25 cellular contexts compared by ENCODE assay signal in genomic region chr18:2909431-2910140, GRCh38.
A peak's percentile ranks its signal among the peaks of the same experiment; 100 is the strongest.
DNase-seq lines count a peak whose midpoint lies in the region; ATAC-seq, FAIRE-seq and TF ChIP-seq lines count a peak whose summit lies in the region.
"Had no signal": no experiment of that assay in that cellular context is flagged by ENCODE, and none has a peak within 500 bp of the region (broad histone marks: within the 10 kb centered on the region; RNA-seq: fewer than 3 reads in every experiment).

No MANE protein-coding gene starts in this region.

- TF ChIP-seq CTCF in endodermal cell (conservative IDR thresholded peaks at IDR 0.05) (no peak), D721Med (IDR thresholded peaks at IDR 0.05; ENCODE audit: insufficient read depth, missing control alignments) (no peak), kidney (IDR thresholded peaks at IDR 0.05; ENCODE audit: borderline replicate concordance, extremely low read depth, insufficient read depth) (no peak)

- DNase-seq in activated CD8-positive, alpha-beta memory T cell treated with anti-CD3 and anti-CD28 coated beads, Interleukin-2, amount 50 U/mL, for 48 hours: peak; percentile 51
- no peak for DNase-seq in activated CD8-positive, alpha-beta memory T cell treated with anti-CD3 and anti-CD28 coated beads, Interleukin-2, amount 10 ng/mL, durations not matched to agents 7 days and 5 days
- peak; percentile 33 for DNase-seq in D341Med (ENCODE audit: low spot score)
- DNase-seq in endodermal cell: peak; percentile 22
- peak; percentile 13 for DNase-seq in stimulated activated CD8-positive, alpha-beta memory T cell treated with anti-CD3 and anti-CD28 coated beads, Interleukin-4, amount 100 ng/mL, for 48 hours
- no peak for DNase-seq in D721Med (ENCODE audit: insufficient read length, low spot score)
- DNase-seq in kidney: no peak
- no peak for DNase-seq in hepatic stellate cell (ENCODE audit: low spot score)
- DNase-seq: activated naive CD4-positive, alpha-beta T cell; body of pancreas; colonic mucosa; EL; GOT3; NCI-H1105 treated with DMSO at 0.1 percent for 48 hours; NCI-H2171; NCI-H69; OCI-M1; psoas muscle; SHP77 treated with DMSO at 0.1 percent for 48 hours; small intestine; stimulated activated CD4-positive, alpha-beta T cell treated with anti-CD3 and anti-CD28 coated beads, Interleukin-4, amount 100 ng/mL, for 1 hour had no signal

- H3K4me3 Mint-ChIP-seq in activated CD8-positive, alpha-beta memory T cell treated with anti-CD3 and anti-CD28 coated beads, Interleukin-2, amount 10 ng/mL, durations not matched to agents 7 days and 5 days: no peak overlapping the region
- no peak overlapping the region for H3K4me3 Mint-ChIP-seq in endodermal cell
- H3K4me3 Mint-ChIP-seq: T-helper 1 cell treated with Interleukin-12 subunit alpha and Interleukin-12 subunit beta and Interleukin-4 antibody, amounts not matched to agents 30 μg/mL and 1 μg/mL, for 36 hours; WTC11 had no signal

- no peak overlapping the region for H3K27ac Mint-ChIP-seq in activated CD8-positive, alpha-beta memory T cell treated with anti-CD3 and anti-CD28 coated beads, Interleukin-2, amount 10 ng/mL, durations not matched to agents 7 days and 5 days
- no peak overlapping the region for H3K27ac Mint-ChIP-seq in endodermal cell
- H3K27ac Mint-ChIP-seq: T-helper 1 cell treated with Interleukin-12 subunit alpha and Interleukin-12 subunit beta and Interleukin-4 antibody, amounts not matched to agents 30 μg/mL and 1 μg/mL, for 36 hours; WTC11 had no signal

- H3K4me1 Mint-ChIP-seq in activated CD8-positive, alpha-beta memory T cell treated with anti-CD3 and anti-CD28 coated beads, Interleukin-2, amount 10 ng/mL, durations not matched to agents 7 days and 5 days: peaks cover 19% of the 10 kb centered on the region
- peaks cover 6% of the 10 kb centered on the region for H3K4me1 Mint-ChIP-seq in endodermal cell

- CTCF ChIA-PET in activated CD8-positive, alpha-beta memory T cell treated with anti-CD3 and anti-CD28 coated beads, Interleukin-2, amount 10 ng/mL, durations not matched to agents 7 days and 5 days (lab: Charles Lee): no interaction called here

- peaks cover 48% of the 10 kb centered on the region for H3K36me3 ChIP-seq in endodermal cell (ENCODE audit: control insufficient read depth, insufficient read depth, low read length)
- peaks cover 0 to 7% of the 10 kb centered on the region in 2 donors for H3K36me3 ChIP-seq in kidney (ENCODE audit: control insufficient read depth in 1 of 2, insufficient read depth in 2 of 2, low read length in 2 of 2)
- H3K36me3 ChIP-seq: colonic mucosa had no signal

- no peak overlapping the region for H3K9ac ChIP-seq in endodermal cell (ENCODE audit: extremely low read depth, low read length, poor library complexity, severe bottlenecking)
- no peak overlapping the region for H3K9ac ChIP-seq in kidney (ENCODE audit: low read length in 2 of 2)

- ATAC-seq in activated CD8-positive, alpha-beta memory T cell treated with anti-CD3 and anti-CD28 coated beads, Interleukin-2, amount 10 ng/mL, durations not matched to agents 7 days and 5 days: no peak
- ATAC-seq: body of pancreas, psoas muscle, WTC11 had no signal

- no peaks in the 10 kb centered on the region for H3K4me1 ChIP-seq in endodermal cell (ENCODE audit: control insufficient read depth, insufficient read depth, low read length)
- H3K4me1 ChIP-seq in kidney (ENCODE audit: control insufficient read depth in 1 of 2, insufficient read depth in 1 of 2, low read depth in 1 of 2, low read length in 2 of 2): peaks cover 0 to 2% of the 10 kb centered on the region in 2 donors
- H3K4me1 ChIP-seq: colonic mucosa, psoas muscle had no signal

- H3K9me3 Mint-ChIP-seq in activated CD8-positive, alpha-beta memory T cell treated with anti-CD3 and anti-CD28 coated beads, Interleukin-2, amount 10 ng/mL, durations not matched to agents 7 days and 5 days (ENCODE audit: low read depth): no peaks in the 10 kb centered on the region
- no peaks in the 10 kb centered on the region for H3K9me3 Mint-ChIP-seq in endodermal cell
- H3K9me3 Mint-ChIP-seq: T-helper 1 cell treated with Interleukin-12 subunit alpha and Interleukin-12 subunit beta and Interleukin-4 antibody, amounts not matched to agents 30 μg/mL and 1 μg/mL, for 36 hours; WTC11 had no signal

- H3K4me3 ChIP-seq in endodermal cell (ENCODE audit: low read length) (no peak overlapping the region), kidney (ENCODE audit: low read length in 2 of 2) (no peak overlapping the region)
- H3K4me3 ChIP-seq: body of pancreas, colonic mucosa, psoas muscle, suprapubic skin had no signal

- intact Hi-C loops in kidney (cut with DNase I): no loop called here

- H3K9me3 ChIP-seq in endodermal cell (ENCODE audit: control insufficient read depth, low read length): no peaks in the 10 kb centered on the region
- H3K9me3 ChIP-seq in kidney (ENCODE audit: control insufficient read depth in 1 of 2, low read length in 2 of 2): no peaks in the 10 kb centered on the region
- H3K9me3 ChIP-seq: body of pancreas, colonic mucosa, psoas muscle, suprapubic skin had no signal

- peaks cover 14% of the 10 kb centered on the region for H3K36me3 Mint-ChIP-seq in activated CD8-positive, alpha-beta memory T cell treated with anti-CD3 and anti-CD28 coated beads, Interleukin-2, amount 10 ng/mL, durations not matched to agents 7 days and 5 days
- peaks cover 54% of the 10 kb centered on the region for H3K36me3 Mint-ChIP-seq in endodermal cell (ENCODE audit: low read depth)

- H3K27me3 Mint-ChIP-seq in activated CD8-positive, alpha-beta memory T cell treated with anti-CD3 and anti-CD28 coated beads, Interleukin-2, amount 10 ng/mL, durations not matched to agents 7 days and 5 days: no peaks in the 10 kb centered on the region
- peaks cover 8% of the 10 kb centered on the region for H3K27me3 Mint-ChIP-seq in endodermal cell (ENCODE audit: insufficient read depth)

- peaks cover 26% of the 10 kb centered on the region for H3K27me3 ChIP-seq in endodermal cell (ENCODE audit: control insufficient read depth, insufficient read depth, low read length, poor library complexity, severe bottlenecking)
- H3K27me3 ChIP-seq: colonic mucosa had no signal

- 92 to 96% methylated on average over 15 to 22 of the region's 22 CpGs for WGBS in endodermal cell (ENCODE audit: insufficient coverage in 1 of 2, insufficient read length in 1 of 2), 2 experiments

- H3K27ac ChIP-seq in endodermal cell (ENCODE audit: low read depth, low read length) (no peak overlapping the region), kidney (ENCODE audit: low read depth in 2 of 2, low read length in 2 of 2) (no peak overlapping the region)
- H3K27ac ChIP-seq: body of pancreas, colonic mucosa, epithelial cell of prostate, psoas muscle, suprapubic skin had no signal

- no peak for FAIRE-seq in D721Med (lab: Jason Lieb, UNC)
- no peak for FAIRE-seq in kidney (lab: Jason Lieb, UNC)
- FAIRE-seq: small intestine had no signal

Comparison
In these comparisons a context has a peak if more than half of its experiments do, and no peak if none do; other contexts are left out.
1. DNase-seq: peak in activated CD8-positive, alpha-beta memory T cell treated with anti-CD3 and anti-CD28 coated beads, Interleukin-2, amount 50 U/mL, for 48 hours (single experiment), D341Med (single experiment), endodermal cell (single experiment) and stimulated activated CD8-positive, alpha-beta memory T cell treated with anti-CD3 and anti-CD28 coated beads, Interleukin-4, amount 100 ng/mL, for 48 hours (single experiment); none in activated CD8-positive, alpha-beta memory T cell treated with anti-CD3 and anti-CD28 coated beads, Interleukin-2, amount 10 ng/mL, durations not matched to agents 7 days and 5 days (single experiment), D721Med (single experiment), kidney (single experiment) and hepatic stellate cell (single experiment).